22 cellular contexts compared by ENCODE assay signal in genomic region chr10:44363716-44364115, GRCh38. TPM values are rescaled to one million over a fixed set of nuclear protein-coding genes. Genes with fewer than 3 reads are reported as not detected.
"Had no signal": no experiment of that assay in that cellular context is flagged by ENCODE, and none has a peak within 500 bp of the region (broad histone marks: within the 10 kb centered on the region; RNA-seq: fewer than 3 reads in every experiment).

No MANE protein-coding gene starts in this region.

- H3K4me2 ChIP-seq: hepatocyte had no signal

- H3K36me3 ChIP-seq: gastroesophageal sphincter, left lung, neutrophil, pancreas, thoracic aorta, transverse colon, upper lobe of right lung, uterus had no signal

- DNase-seq: dermis blood vessel endothelial cell; effector memory CD4-positive, alpha-beta T cell; foreskin keratinocyte; heart left ventricle; kidney; left lung; mesendoderm; midbrain; naive thymus-derived CD8-positive, alpha-beta T cell; nephron progenitor cell; stimulated activated CD4-positive, alpha-beta T cell treated with anti-CD3 and anti-CD28 coated beads, Interleukin-4, amount 100 ng/mL, for 4 hours; transverse colon; upper lobe of right lung; uterus had no signal

- H3K4me1 ChIP-seq: esophagus muscularis mucosa, foreskin keratinocyte, heart left ventricle, left lung, pancreas, transverse colon, upper lobe of right lung, uterus had no signal

- H3K27me3 ChIP-seq: foreskin keratinocyte, gastroesophageal sphincter, heart left ventricle, hepatocyte, left lung, pancreas, transverse colon, upper lobe of right lung, uterus had no signal

- FAIRE-seq: endothelial cell of umbilical vein, kidney, pancreas had no signal

- H3K27ac ChIP-seq: coronary artery, esophagus muscularis mucosa, foreskin keratinocyte, gastroesophageal sphincter, heart left ventricle, hepatocyte, left lung, neutrophil, pancreas, thoracic aorta, transverse colon, upper lobe of right lung, uterus had no signal

- H3K4me3 ChIP-seq: coronary artery, esophagus muscularis mucosa, gastroesophageal sphincter, heart left ventricle, hepatocyte, left lung, pancreas, thoracic aorta, transverse colon, upper lobe of right lung, uterus had no signal

- H2AFZ ChIP-seq: hepatocyte had no signal

- H3K9me3 ChIP-seq: esophagus muscularis mucosa, gastroesophageal sphincter, heart left ventricle, left lung, neutrophil, pancreas, thoracic aorta, transverse colon, upper lobe of right lung, uterus had no signal

- H3K79me2 ChIP-seq: hepatocyte had no signal

RNA-seq across cellular contexts. Expression of gene CXCL12, which starts 21.2 kb away (rescaled TPM):
- total RNA-seq: foreskin keratinocyte; naive thymus-derived CD8-positive, alpha-beta T cell had no signal
- polyA plus RNA-seq: foreskin keratinocyte; naive thymus-derived CD8-positive, alpha-beta T cell had no signal
